ENCODE assay signal across 18 cellular contexts in genomic region chr4:180757927-180758326, GRCh38.
DNase-seq lines count a peak whose midpoint lies in the region; ATAC-seq, FAIRE-seq and TF ChIP-seq lines count a peak whose summit lies in the region.
"Had no signal": no experiment of that assay in that cellular context is flagged by ENCODE, and none has a peak within 500 bp of the region (broad histone marks: within the 10 kb centered on the region; RNA-seq: fewer than 3 reads in every experiment).

No MANE protein-coding gene starts in this region.

- TF ChIP-seq CTCF in GM12878 (IDR thresholded peaks at IDR 0.05 in 2 of 3, conservative IDR thresholded peaks at IDR 0.05 in 1 of 3; ENCODE audit: control insufficient read depth in 2 of 3, extremely low read depth in 1 of 3, insufficient read depth in 1 of 3, low read depth in 3 of 3, low read length in 3 of 3): peak; percentile 18 to 36 (median 24); a peak in 3 of 6 replicates

- H2BK12ac ChIP-seq in neuronal stem cell (ENCODE audit: low read length): peak overlapping the region; percentile 63

- H2AK5ac ChIP-seq in neuronal stem cell (ENCODE audit: low read depth, low read length): no peak overlapping the region

- no peak for TF ChIP-seq RAD21 in GM12878 (IDR thresholded peaks at IDR 0.05; ENCODE audit: insufficient read depth, low read depth, low read length)

- H3K36me3 ChIP-seq in GM12878 (ENCODE audit: control insufficient read depth in 2 of 2, insufficient read depth in 2 of 2, low read length in 1 of 2) (no peaks in the 10 kb centered on the region), neuronal stem cell (replicated peaks in 1 of 2; ENCODE audit: control insufficient read depth in 2 of 2, insufficient read depth in 2 of 2, low read length in 2 of 2) (no peaks in the 10 kb centered on the region)

- no peak overlapping the region for H4K91ac ChIP-seq in neuronal stem cell (ENCODE audit: low read depth, low read length, poor library complexity)

- H3K9ac ChIP-seq in GM12878 (ENCODE audit: control insufficient read depth, insufficient read depth, low read length) (no peak overlapping the region), neuronal stem cell (ENCODE audit: low read depth, low read length, poor library complexity) (no peak overlapping the region)

- WGBS in GM12878 (ENCODE audit: insufficient coverage, insufficient replicate concordance, low lambda C conversion rate, missing lambda C conversion rate): 29% methylated on average over 2 of the region's 2 CpGs
- WGBS in neuronal stem cell (ENCODE audit: extremely low coverage in 2 of 2, insufficient read length in 2 of 2, insufficient replicate concordance in 1 of 2), 2 donors: no CpG with 5 or more reads among the region's 2 CpGs

- TF ChIP-seq EP300 in GM12878 (IDR thresholded peaks at IDR 0.05; ENCODE audit: borderline replicate concordance in 1 of 2, control insufficient read depth in 1 of 2, low read depth in 2 of 2, low read length in 2 of 2): no peak

- no peak for TF ChIP-seq POLR2A in GM12878 (IDR thresholded peaks at IDR 0.05; ENCODE audit: low read depth, low read length)

- H3K79me1 ChIP-seq in neuronal stem cell (ENCODE audit: low read depth, low read length): no peaks in the 10 kb centered on the region

- H3K4ac ChIP-seq in neuronal stem cell (ENCODE audit: low read length): no peak overlapping the region

- intact Hi-C loops in GM12878 (cut with micrococcal nuclease; ENCODE audit: unreplicated experiment): no loop called here

- no peak overlapping the region for H3K23ac ChIP-seq in neuronal stem cell (ENCODE audit: low read depth, low read length, poor library complexity)

- H4K20me1 ChIP-seq in GM12878 (ENCODE audit: control insufficient read depth, insufficient read depth): no peaks in the 10 kb centered on the region

- no peak overlapping the region for H3K18ac ChIP-seq in neuronal stem cell (ENCODE audit: low read length)

- CTCF ChIA-PET in GM12878 (lab: Yijun Ruan, JAX): interaction anchor here (1.0 to 1.2 kb wide), 2 partner anchors 19 to 69 kb away, joined by 3 to 4 read pairs; no protein-coding TSS in a partner anchor

- H3K79me2 ChIP-seq in GM12878 (ENCODE audit: control insufficient read depth, insufficient read depth, low read length): no peaks in the 10 kb centered on the region

- H3K27me3 ChIP-seq in GM12878 (replicated peaks in 1 of 2; ENCODE audit: control insufficient read depth in 2 of 2, insufficient read depth in 2 of 2, low read length in 1 of 2) (no peaks in the 10 kb centered on the region), neuronal stem cell (ENCODE audit: control insufficient read depth in 3 of 3, insufficient read depth in 3 of 3, low read depth in 1 of 3, low read length in 3 of 3) (no peaks in the 10 kb centered on the region)

- no peak overlapping the region for H3K27ac ChIP-seq in GM12878 (ENCODE audit: control insufficient read depth, insufficient read depth)
- no peak overlapping the region for H3K27ac ChIP-seq in neuronal stem cell (replicated peaks; ENCODE audit: low read length)

- H3K4me1 ChIP-seq in GM12878 (ENCODE audit: control insufficient read depth, insufficient read depth, low read length): no peaks in the 10 kb centered on the region
- no peaks in the 10 kb centered on the region for H3K4me1 ChIP-seq in neuronal stem cell (ENCODE audit: control insufficient read depth in 2 of 2, insufficient read depth in 1 of 2, low read depth in 1 of 2, low read length in 2 of 2)

- in situ Hi-C loops in GM12878 (cut with MboI): no loop called here

- no peak for FAIRE-seq in GM12878 (lab: Jason Lieb, UNC)

- H3K4me2 ChIP-seq in GM12878 (ENCODE audit: control insufficient read depth, insufficient read depth) (no peak overlapping the region), neuronal stem cell (ENCODE audit: insufficient read depth, low read length, poor library complexity, severe bottlenecking) (no peak overlapping the region)

- no peak overlapping the region for H2BK5ac ChIP-seq in neuronal stem cell (ENCODE audit: low read length)

- SMC1A ChIA-PET in GM12878 (lab: Charles Lee; ENCODE audit: uncharacterized antibody, unreplicated experiment): no interaction called here

- H2AFZ ChIP-seq in GM12878 (ENCODE audit: control insufficient read depth, low read depth, low read length) (no peak overlapping the region), neuronal stem cell (ENCODE audit: low read length) (no peak overlapping the region)

- H2BK15ac ChIP-seq in neuronal stem cell (ENCODE audit: low read length): no peak overlapping the region

- BruUV-seq in GM12878 (replicated peaks; lab: Mats Ljungman, UMichigan): no TSS peak

- H3K9me3 ChIP-seq in GM12878 (replicated peaks; ENCODE audit: control insufficient read depth, insufficient read depth, low read length): no peaks in the 10 kb centered on the region
- peaks cover 0 to 2% of the 10 kb centered on the region in 2 donors for H3K9me3 ChIP-seq in neuronal stem cell (replicated peaks in 1 of 2; ENCODE audit: control insufficient read depth in 2 of 2, insufficient read depth in 1 of 2, low read depth in 1 of 2, low read length in 2 of 2)

- RAD21 ChIA-PET in GM12878 (lab: Charles Lee; ENCODE audit: unreplicated experiment): no interaction called here

- ATAC-seq in GM18868 (IDR thresholded peaks at IDR 0.05; ENCODE audit: unreplicated experiment) (peak; percentile 68), HG03432 (IDR thresholded peaks at IDR 0.05; ENCODE audit: unreplicated experiment) (peak; percentile 68), GM12878 (peak; percentile 52), GM18870 (IDR thresholded peaks at IDR 0.05; ENCODE audit: unreplicated experiment) (no peak), HG02763 (IDR thresholded peaks at IDR 0.05; ENCODE audit: unreplicated experiment) (no peak)
- ATAC-seq: Panc1 had no signal

- H2BK120ac ChIP-seq in neuronal stem cell (ENCODE audit: low read depth, low read length): no peak overlapping the region

- H3K14ac ChIP-seq in neuronal stem cell (ENCODE audit: low read length): no peak overlapping the region

- no peak overlapping the region for H4K8ac ChIP-seq in neuronal stem cell (ENCODE audit: low read depth, low read length)

- no peak overlapping the region for H3K4me3 ChIP-seq in GM12878
- no peak overlapping the region for H3K4me3 ChIP-seq in neuronal stem cell (ENCODE audit: low read length in 2 of 2)

- DNase-seq in GM12878 (ENCODE audit: low read depth, low spot score) (no peak), neuronal stem cell (ENCODE audit: low spot score) (no peak)
- DNase-seq in effector CD4-positive, alpha-beta T cell: no peak
- DNase-seq: AML-193, COR-L47, GOT3, IMR-90, Kasumi-1, NCI-H1417, NCI-H187 treated with DMSO at 0.1 percent for 48 hours, NCI-H2171 treated with DMSO at 0.1 percent for 48 hours, NCI-H446 treated with DMSO at 0.1 percent for 48 hours, NCI-H748 treated with DMSO at 0.1 percent for 48 hours had no signal

- POLR2A ChIA-PET in GM12878 (lab: Charles Lee): no interaction called here

TF ChIP-seq in GM12878, 131 proteins besides CTCF, POLR2A, EP300 and RAD21:
- TF ChIP-seq MTA2 (IDR thresholded peaks at IDR 0.05; ENCODE audit: low read depth): no peak
- TF ChIP-seq ELK1 (IDR thresholded peaks at IDR 0.05; ENCODE audit: low read depth, low read length): no peak
- no peak for TF ChIP-seq NKRF (conservative IDR thresholded peaks at IDR 0.05)

Comparison
In these comparisons a context has a peak if more than half of its experiments do, and no peak if none do; other contexts are left out.
1. ATAC-seq: peak in GM18868 (single experiment), HG03432 (single experiment) and GM12878 (single experiment); none in GM18870 (single experiment) and HG02763 (single experiment).